Comparison of ENCODE assay signal across 1 cellular context in genomic region chr6:33700391-33701050, GRCh38.
TF ChIP-seq lines count a peak whose summit lies in the region.

No MANE protein-coding gene starts in this region.

TF ChIP-seq in neural cell, 6 proteins besides CTCF, POLR2A, EP300 and RAD21 (continued from another document):
- peak; percentile 10 for TF ChIP-seq MXI1 (conservative IDR thresholded peaks at IDR 0.05; ENCODE audit: poor library complexity, severe bottlenecking)
